In genomic region chr5:176817864-176818377, GRCh38 we compare ENCODE assay signal across 1 cellular context.
TF ChIP-seq lines count a peak whose summit lies in the region.

No MANE protein-coding gene starts in this region.

TF ChIP-seq in IMR-90, 13 proteins besides CTCF, POLR2A, EP300 and RAD21:
- TF ChIP-seq USF2 (IDR thresholded peaks at IDR 0.05; ENCODE audit: low read depth, low read length), result no peak
- TF ChIP-seq CEBPB (IDR thresholded peaks at IDR 0.05; ENCODE audit: low read depth, low read length), result no peak
- TF ChIP-seq FOS (IDR thresholded peaks at IDR 0.05; ENCODE audit: low read depth, low read length), result no peak
- no peak for TF ChIP-seq MAFK (IDR thresholded peaks at IDR 0.05; ENCODE audit: low read depth, low read length)
- TF ChIP-seq RFX5 (IDR thresholded peaks at IDR 0.05; ENCODE audit: low read depth, low read length), result no peak
- no peak for TF ChIP-seq CHD1 (IDR thresholded peaks at IDR 0.05; ENCODE audit: low read depth, low read length)
- TF ChIP-seq MAZ (IDR thresholded peaks at IDR 0.05; ENCODE audit: borderline replicate concordance, low read depth, low read length), result no peak
- TF ChIP-seq BHLHE40 (IDR thresholded peaks at IDR 0.05; ENCODE audit: low read depth, low read length), result no peak
- no peak for TF ChIP-seq MXI1 (IDR thresholded peaks at IDR 0.05; ENCODE audit: borderline replicate concordance, low read depth, low read length)
- no peak for TF ChIP-seq NFE2L2 (IDR thresholded peaks at IDR 0.05; ENCODE audit: low read depth, low read length)
- no peak for TF ChIP-seq SMC3 (IDR thresholded peaks at IDR 0.05; ENCODE audit: low read depth, low read length)
- no peak for TF ChIP-seq RCOR1 (IDR thresholded peaks at IDR 0.05; ENCODE audit: insufficient replicate concordance, low read length)
- TF ChIP-seq ELK1 (IDR thresholded peaks at IDR 0.05; ENCODE audit: borderline replicate concordance, low read depth, low read length), result no peak
